Comparison of ENCODE assay signal across 1 cellular context in genomic region chr22:22907551-22908494, GRCh38.
A peak's percentile ranks its signal among the peaks of the same experiment; 100 is the strongest.
TF ChIP-seq lines count a peak whose summit lies in the region.

No MANE protein-coding gene starts in this region.

TF ChIP-seq in K562, 482 proteins besides CTCF, POLR2A, EP300 and RAD21 (continued from another document and continues in another):
- TF ChIP-seq ZBTB40 (IDR thresholded peaks at IDR 0.05) (no peak), ZBTB40 (CRISPR knock-in tag; IDR thresholded peaks at IDR 0.05) (no peak; the same call in 1 of the 2 replicates), SMARCA4 (IDR thresholded peaks at IDR 0.05) (no peak), TCFL5 (CRISPR knock-in tag; conservative IDR thresholded peaks at IDR 0.05) (no peak), ZBTB33 (CRISPR knock-in tag; IDR thresholded peaks at IDR 0.05) (no peak), NCOR1 (IDR thresholded peaks at IDR 0.05) (no peak), PHF20 (IDR thresholded peaks at IDR 0.05; ENCODE audit: partially characterized antibody) (no peak), TBP (optimal IDR thresholded peaks at IDR 0.05; ENCODE audit: low read depth, low read length) (peak; percentile 29), TRIM28 (IDR thresholded peaks at IDR 0.05) (no peak), CLOCK (CRISPR knock-in tag; IDR thresholded peaks at IDR 0.05; ENCODE audit: borderline replicate concordance) (no peak), YBX1 (IDR thresholded peaks at IDR 0.05) (no peak), KAT2B (IDR thresholded peaks at IDR 0.05; ENCODE audit: low read depth, low read length) (no peak), NFE2 (IDR thresholded peaks at IDR 0.05; ENCODE audit: low read depth) (no peak), GTF2E2 (tag; IDR thresholded peaks at IDR 0.05) (no peak), ZBTB12 (CRISPR knock-in tag; IDR thresholded peaks at IDR 0.05) (no peak), ERF (CRISPR knock-in tag; IDR thresholded peaks at IDR 0.05) (no peak), TEAD1 (CRISPR knock-in tag; IDR thresholded peaks at IDR 0.05) (no peak), NONO (IDR thresholded peaks at IDR 0.05; ENCODE audit: low read depth in 2 of 2, low read length in 1 of 2) (no peak), TCF15 (CRISPR knock-in tag; IDR thresholded peaks at IDR 0.05) (no peak), ATF3 (IDR thresholded peaks at IDR 0.05) (no peak), ATF3 (CRISPR knock-in tag; conservative IDR thresholded peaks at IDR 0.05) (0 out of 2 replicates have a peak, but pooled peaks have one; percentile 31), RHOXF2B (CRISPR knock-in tag; conservative IDR thresholded peaks at IDR 0.05) (no peak), ZNF639 (CRISPR knock-in tag; conservative IDR thresholded peaks at IDR 0.05 in 1 of 2, IDR thresholded peaks at IDR 0.05 in 1 of 2) (peak in 1 of 2 experiments; percentile 71; a peak in 1 of 4 replicates), ILK (tag; IDR thresholded peaks at IDR 0.05; ENCODE audit: borderline replicate concordance, low read depth) (no peak), FOSL1 (tag; conservative IDR thresholded peaks at IDR 0.05) (no peak), SREBF1 (IDR thresholded peaks at IDR 0.05; ENCODE audit: borderline replicate concordance, low read depth, low read length) (no peak; the same call in 1 of the 2 replicates), SAFB2 (IDR thresholded peaks at IDR 0.05; ENCODE audit: borderline replicate concordance, low read depth, low read length, severe bottlenecking) (no peak), NKRF (IDR thresholded peaks at IDR 0.05; ENCODE audit: borderline replicate concordance) (no peak), FOXM1 (IDR thresholded peaks at IDR 0.05; ENCODE audit: low read depth) (no peak), FOXM1 (CRISPR knock-in tag; IDR thresholded peaks at IDR 0.05; ENCODE audit: low read depth) (no peak), SRSF1 (IDR thresholded peaks at IDR 0.05; ENCODE audit: low read depth, low read length) (no peak), SNIP1 (IDR thresholded peaks at IDR 0.05; ENCODE audit: low read depth) (no peak), ZNF431 (CRISPR knock-in tag; IDR thresholded peaks at IDR 0.05) (no peak), HCFC1 (IDR thresholded peaks at IDR 0.05; ENCODE audit: low read depth, low read length) (0 out of 2 replicates have a peak, but pooled peaks have one; percentile 17), ATF2 (CRISPR knock-in tag; IDR thresholded peaks at IDR 0.05) (no peak), ZNF41 (CRISPR knock-in tag; conservative IDR thresholded peaks at IDR 0.05) (no peak), CBX5 (IDR thresholded peaks at IDR 0.05; ENCODE audit: borderline replicate concordance, low read depth) (no peak), CBX2 (IDR thresholded peaks at IDR 0.05; ENCODE audit: insufficient read depth, low read length, poor library complexity, severe bottlenecking) (no peak), ETS1 (conservative IDR thresholded peaks at IDR 0.05; ENCODE audit: control insufficient read depth, low read depth, low read length) (peak; percentile 47)
